Comparison of ENCODE assay signal across 11 cellular contexts in genomic region chr21:42077685-42078238, GRCh38. TPM values are rescaled to one million over a fixed set of nuclear protein-coding genes. Genes with fewer than 3 reads are reported as not detected.
DNase-seq lines count a peak whose midpoint lies in the region; ATAC-seq and TF ChIP-seq lines count a peak whose summit lies in the region.
"Not testable (repeated sequence)": the region's sequence is repeated elsewhere in the genome, so short reads cannot be mapped to it uniquely, and the experiment has no call there.
"Had no signal": no experiment of that assay in that cellular context is flagged by ENCODE, and none has a peak within 500 bp of the region (broad histone marks: within the 10 kb centered on the region; RNA-seq: fewer than 3 reads in every experiment).

No MANE protein-coding gene starts in this region.

- not testable (repeated sequence) for H3K4me3 ChIP-seq in Caco-2 (ENCODE audit: low read depth, low read length)

- intact Hi-C loops in Caco-2 (cut with micrococcal nuclease; ENCODE audit: unreplicated experiment), result not testable (repeated sequence)

- BruUV-seq in Caco-2 (replicated peaks; lab: Mats Ljungman, UMichigan), result not testable (repeated sequence)

- not testable (repeated sequence) for H3K27me3 ChIP-seq in Caco-2 (replicated peaks; ENCODE audit: control insufficient read depth, insufficient read depth, low read length)

- ATAC-seq in GM18520 (IDR thresholded peaks at IDR 0.05; ENCODE audit: unreplicated experiment) (peak; percentile 95), GM19395 (IDR thresholded peaks at IDR 0.05; ENCODE audit: unreplicated experiment) (peak; percentile 92), GM21619 (IDR thresholded peaks at IDR 0.05; ENCODE audit: unreplicated experiment) (peak; percentile 93), HG02938 (IDR thresholded peaks at IDR 0.05; ENCODE audit: unreplicated experiment) (peak; percentile 83), HG03280 (IDR thresholded peaks at IDR 0.05; ENCODE audit: unreplicated experiment) (peak; percentile 83), memory B cell (ENCODE audit: low read depth) (peak; percentile 59)

- H3K4me1 ChIP-seq in Caco-2, result peaks cover 32% of the 10 kb centered on the region

- DNase-seq in Caco-2; memory B cell (ENCODE audit: low spot score in 2 of 2): not testable (repeated sequence)
- peak; percentile 66 for DNase-seq in MV-4-11 (lab: John Stamatoyannopoulos, UW)

- not testable (repeated sequence) for H3K27me3 Mint-ChIP-seq in Caco-2 (ENCODE audit: insufficient read depth, unreplicated experiment); memory B cell

- not testable (repeated sequence) for H3K9me3 ChIP-seq in Caco-2

- peak overlapping the region; percentile 92 for H3K27ac Mint-ChIP-seq in Caco-2 (ENCODE audit: unreplicated experiment)
- H3K27ac Mint-ChIP-seq in memory B cell, result not testable (repeated sequence)

- CTCF ChIA-PET in Caco-2 (lab: Charles Lee), result not testable (repeated sequence)

- not testable (repeated sequence) for H3K36me3 ChIP-seq in Caco-2 (ENCODE audit: control insufficient read depth, insufficient read depth, low read length)

- not testable (repeated sequence) for H3K36me3 Mint-ChIP-seq in Caco-2 (ENCODE audit: insufficient read depth, unreplicated experiment); memory B cell

- POLR2A ChIA-PET in Caco-2 (lab: Charles Lee), result not testable (repeated sequence)

- H3K4me1 Mint-ChIP-seq in Caco-2 (ENCODE audit: low read depth, unreplicated experiment) (peaks cover 26% of the 10 kb centered on the region), memory B cell (peaks cover 21% of the 10 kb centered on the region)

- not testable (repeated sequence) for TF ChIP-seq CTCF in Caco-2 (IDR thresholded peaks at IDR 0.05; ENCODE audit: insufficient read depth in 1 of 2, low read depth in 1 of 2, low read length in 1 of 2, severe bottlenecking in 1 of 2, unreplicated experiment in 1 of 2)

- not testable (repeated sequence) for H3K9me3 Mint-ChIP-seq in Caco-2 (ENCODE audit: unreplicated experiment); memory B cell

- peak overlapping the region; percentile 44 for H3K4me3 Mint-ChIP-seq in Caco-2 (ENCODE audit: unreplicated experiment)
- H3K4me3 Mint-ChIP-seq in memory B cell, result not testable (repeated sequence)

RNA-seq across cellular contexts. Expression of gene UMODL1, which starts 6.6 kb away (rescaled TPM):
- 0.20 and 0.21 TPM in 2 replicates for total RNA-seq in Caco-2 (2022)
- total RNA-seq: activated CD8-positive, alpha-beta T cell treated with anti-CD3 and anti-CD28 coated beads for 36 hours; foreskin keratinocyte; IMR-90 had no signal
